17 cellular contexts compared by ENCODE assay signal in the genomic region with DNA sequence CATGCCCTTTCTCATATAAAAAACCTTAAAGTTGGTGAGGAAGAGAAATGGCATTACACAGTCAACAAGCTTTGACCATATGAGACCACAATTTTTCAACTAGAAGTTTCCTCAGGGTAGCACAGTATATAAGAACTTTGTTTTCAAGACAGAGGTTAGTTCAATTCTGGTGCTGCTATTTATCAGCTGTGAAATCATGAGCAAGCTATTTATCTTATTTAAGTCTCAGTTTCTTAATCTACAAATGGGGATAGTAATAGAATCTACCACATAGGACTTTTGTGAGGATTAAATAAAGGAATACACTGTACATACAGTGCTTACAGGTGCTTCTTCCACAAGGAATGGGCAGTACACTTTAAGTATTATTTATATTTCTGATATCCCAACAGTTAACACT.
DNase-seq lines count a peak whose midpoint lies in the region; ATAC-seq, FAIRE-seq and TF ChIP-seq lines count a peak whose summit lies in the region.
"Had no signal": no experiment of that assay in that cellular context is flagged by ENCODE, and none has a peak within 500 bp of the region (broad histone marks: within the 10 kb centered on the region; RNA-seq: fewer than 3 reads in every experiment).

No MANE protein-coding gene starts in this region.

- H3K27ac Mint-ChIP-seq in brain = peak overlapping the region in 4 of 5 experiments; percentile 28 to 90 (median 50)
- H3K27ac Mint-ChIP-seq in nephron = peak overlapping the region in 2 of 3 experiments; percentile 8 to 80
- H3K27ac Mint-ChIP-seq in endothelial cell (ENCODE audit: unreplicated experiment) = no peak overlapping the region
- H3K27ac Mint-ChIP-seq: H9 had no signal

- TF ChIP-seq CTCF in brain (conservative IDR thresholded peaks at IDR 0.05) (no peak), nephron (IDR thresholded peaks at IDR 0.05; ENCODE audit: unreplicated experiment in 3 of 3) (no peak), endothelial cell (IDR thresholded peaks at IDR 0.05; ENCODE audit: unreplicated experiment) (no peak)

- no peak for ATAC-seq in HG03571 (IDR thresholded peaks at IDR 0.05; ENCODE audit: unreplicated experiment)

- no peaks in the 10 kb centered on the region for H3K9me3 Mint-ChIP-seq in brain
- H3K9me3 Mint-ChIP-seq in nephron = no peaks in the 10 kb centered on the region
- no peaks in the 10 kb centered on the region for H3K9me3 Mint-ChIP-seq in endothelial cell (ENCODE audit: unreplicated experiment)
- H3K9me3 Mint-ChIP-seq: H9 had no signal

- H3K4me3 Mint-ChIP-seq in brain (no peak overlapping the region), nephron (no peak overlapping the region), endothelial cell (ENCODE audit: unreplicated experiment) (no peak overlapping the region)
- H3K4me3 Mint-ChIP-seq: H9 had no signal

- H3K4me1 Mint-ChIP-seq in brain (peaks cover 67% of the 10 kb centered on the region), nephron (peaks cover 52% of the 10 kb centered on the region), endothelial cell (ENCODE audit: unreplicated experiment) (peaks cover 16% of the 10 kb centered on the region)

- DNase-seq in GM12892 (ENCODE audit: insufficient read length) = no peak
- no peak for DNase-seq in H54 (ENCODE audit: insufficient read length, low spot score)
- no peak for DNase-seq in NCI-H2171 (lab: John Stamatoyannopoulos, UW)
- no peak for DNase-seq in endothelial cell (ENCODE audit: low spot score)
- DNase-seq in effector CD4-positive, alpha-beta T cell = no peak
- DNase-seq: BE2C, H9, KBM-7, NCI-H1092 treated with DMSO at 0.1 percent for 48 hours, NCI-H146, NCI-H2029, NCI-H345, NCI-H524, OCI-M1 had no signal

- FAIRE-seq in GM12892 (lab: Jason Lieb, UNC) = peak; percentile 75
- peak; percentile 61 for FAIRE-seq in H54 (lab: Jason Lieb, UNC)

- H3K27me3 Mint-ChIP-seq in brain (no peaks in the 10 kb centered on the region), nephron (ENCODE audit: low read depth) (no peaks in the 10 kb centered on the region), endothelial cell (ENCODE audit: unreplicated experiment) (no peaks in the 10 kb centered on the region)

- H3K36me3 Mint-ChIP-seq in brain (no peaks in the 10 kb centered on the region), nephron (ENCODE audit: low read depth) (no peaks in the 10 kb centered on the region), endothelial cell (ENCODE audit: low read depth, unreplicated experiment) (no peaks in the 10 kb centered on the region)

- TF ChIP-seq POLR2A in GM12892 (IDR thresholded peaks at IDR 0.05; ENCODE audit: low read depth, low read length) (no peak), H54 (IDR thresholded peaks at IDR 0.05; ENCODE audit: low read depth, low read length) (no peak)
